In the genomic region with DNA sequence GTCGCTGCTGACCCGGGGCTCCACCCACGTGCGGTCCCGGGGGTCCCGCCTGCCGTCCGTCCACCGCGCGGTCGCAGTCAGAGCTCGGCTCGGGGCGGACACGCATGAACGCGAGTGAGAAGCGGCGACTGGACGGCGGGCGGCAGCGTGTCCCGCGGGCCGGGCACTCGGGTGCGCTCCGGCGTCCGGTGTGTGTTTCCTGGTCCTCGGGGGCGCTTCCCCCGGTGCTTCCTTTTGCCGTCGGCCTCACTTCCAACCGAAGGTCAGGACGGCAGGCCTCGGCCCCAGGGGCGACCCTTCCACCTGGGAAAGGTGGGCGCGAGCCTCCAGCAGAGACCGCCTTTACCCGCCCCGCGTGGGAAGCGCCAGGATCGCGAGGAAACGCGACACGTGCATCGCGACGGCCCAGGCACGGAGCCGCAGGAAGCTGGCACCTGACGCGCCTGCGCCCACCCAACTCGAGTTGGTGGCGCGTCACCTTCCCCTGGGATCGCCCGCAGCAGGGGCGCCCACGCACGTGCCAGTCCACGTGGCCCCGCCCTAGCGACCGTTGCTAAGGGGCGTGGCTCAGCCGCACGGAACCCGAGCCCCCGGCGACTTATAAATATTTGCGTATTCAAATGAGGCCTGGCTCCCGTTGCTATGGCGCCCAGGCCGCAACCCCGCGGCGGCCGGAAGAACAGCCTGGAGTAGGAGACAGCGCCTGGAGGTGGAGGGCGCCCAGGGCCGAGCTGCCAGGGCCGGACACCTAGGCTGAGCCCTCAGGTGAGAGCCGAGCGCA, we compare ENCODE assay signal across 2 cellular contexts.
TF ChIP-seq lines count a peak whose summit lies in the region.

A gene with protein sequence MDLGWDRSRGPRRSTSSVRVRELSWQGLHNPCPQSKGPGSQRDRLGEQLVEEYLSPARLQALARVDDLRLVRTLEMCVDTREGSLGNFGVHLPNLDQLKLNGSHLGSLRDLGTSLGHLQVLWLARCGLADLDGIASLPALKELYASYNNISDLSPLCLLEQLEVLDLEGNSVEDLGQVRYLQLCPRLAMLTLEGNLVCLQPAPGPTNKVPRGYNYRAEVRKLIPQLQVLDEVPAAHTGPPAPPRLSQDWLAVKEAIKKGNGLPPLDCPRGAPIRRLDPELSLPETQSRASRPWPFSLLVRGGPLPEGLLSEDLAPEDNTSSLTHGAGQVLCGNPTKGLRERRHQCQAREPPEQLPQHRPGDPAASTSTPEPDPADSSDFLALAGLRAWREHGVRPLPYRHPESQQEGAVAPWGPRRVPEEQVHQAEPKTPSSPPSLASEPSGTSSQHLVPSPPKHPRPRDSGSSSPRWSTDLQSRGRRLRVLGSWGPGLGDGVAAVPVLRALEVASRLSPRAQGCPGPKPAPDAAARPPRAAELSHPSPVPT (plus strand): TSS at position 687 of the 781 bp plus-strand sequence. CDS start 3,158 bp downstream, outside the sequence.

TF ChIP-seq in SK-N-SH, 30 proteins besides CTCF, POLR2A, EP300 and RAD21 (continued from another document):
- TF ChIP-seq, protein P1, sequence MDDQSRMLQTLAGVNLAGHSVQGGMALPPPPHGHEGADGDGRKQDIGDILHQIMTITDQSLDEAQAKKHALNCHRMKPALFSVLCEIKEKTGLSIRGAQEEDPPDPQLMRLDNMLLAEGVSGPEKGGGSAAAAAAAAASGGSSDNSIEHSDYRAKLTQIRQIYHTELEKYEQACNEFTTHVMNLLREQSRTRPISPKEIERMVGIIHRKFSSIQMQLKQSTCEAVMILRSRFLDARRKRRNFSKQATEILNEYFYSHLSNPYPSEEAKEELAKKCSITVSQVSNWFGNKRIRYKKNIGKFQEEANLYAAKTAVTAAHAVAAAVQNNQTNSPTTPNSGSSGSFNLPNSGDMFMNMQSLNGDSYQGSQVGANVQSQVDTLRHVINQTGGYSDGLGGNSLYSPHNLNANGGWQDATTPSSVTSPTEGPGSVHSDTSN (IDR thresholded peaks at IDR 0.05), result no peak
- TF ChIP-seq, protein P2, sequence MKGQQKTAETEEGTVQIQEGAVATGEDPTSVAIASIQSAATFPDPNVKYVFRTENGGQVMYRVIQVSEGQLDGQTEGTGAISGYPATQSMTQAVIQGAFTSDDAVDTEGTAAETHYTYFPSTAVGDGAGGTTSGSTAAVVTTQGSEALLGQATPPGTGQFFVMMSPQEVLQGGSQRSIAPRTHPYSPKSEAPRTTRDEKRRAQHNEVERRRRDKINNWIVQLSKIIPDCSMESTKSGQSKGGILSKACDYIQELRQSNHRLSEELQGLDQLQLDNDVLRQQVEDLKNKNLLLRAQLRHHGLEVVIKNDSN (IDR thresholded peaks at IDR 0.05; ENCODE audit: borderline replicate concordance, low read depth), result no peak
- TF ChIP-seq JUND (IDR thresholded peaks at IDR 0.05) (no peak), TAF1 (IDR thresholded peaks at IDR 0.05; ENCODE audit: borderline replicate concordance, low read depth, low read length) (no peak), MXI1 (IDR thresholded peaks at IDR 0.05; ENCODE audit: low read depth, low read length) (no peak), GATA2 (CRISPR knock-in tag; IDR thresholded peaks at IDR 0.05) (no peak), TCF12 (IDR thresholded peaks at IDR 0.05) (no peak), ELF1 (IDR thresholded peaks at IDR 0.05) (no peak), SMC3 (IDR thresholded peaks at IDR 0.05; ENCODE audit: low read depth, low read length) (no peak)

TF ChIP-seq in SK-N-SH treated with all-trans-retinoic acid at 6 μM for 48 hours, 23 proteins besides CTCF, POLR2A, EP300 and RAD21 (continued from another document):
- TF ChIP-seq, protein P3, sequence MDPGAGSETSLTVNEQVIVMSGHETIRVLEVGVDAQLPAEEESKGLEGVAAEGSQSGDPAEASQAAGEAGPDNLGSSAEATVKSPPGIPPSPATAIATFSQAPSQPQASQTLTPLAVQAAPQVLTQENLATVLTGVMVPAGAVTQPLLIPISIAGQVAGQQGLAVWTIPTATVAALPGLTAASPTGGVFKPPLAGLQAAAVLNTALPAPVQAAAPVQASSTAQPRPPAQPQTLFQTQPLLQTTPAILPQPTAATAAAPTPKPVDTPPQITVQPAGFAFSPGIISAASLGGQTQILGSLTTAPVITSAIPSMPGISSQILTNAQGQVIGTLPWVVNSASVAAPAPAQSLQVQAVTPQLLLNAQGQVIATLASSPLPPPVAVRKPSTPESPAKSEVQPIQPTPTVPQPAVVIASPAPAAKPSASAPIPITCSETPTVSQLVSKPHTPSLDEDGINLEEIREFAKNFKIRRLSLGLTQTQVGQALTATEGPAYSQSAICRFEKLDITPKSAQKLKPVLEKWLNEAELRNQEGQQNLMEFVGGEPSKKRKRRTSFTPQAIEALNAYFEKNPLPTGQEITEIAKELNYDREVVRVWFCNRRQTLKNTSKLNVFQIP (CRISPR knock-in tag; IDR thresholded peaks at IDR 0.05; ENCODE audit: borderline replicate concordance, low read depth), result no peak
- no peak for TF ChIP-seq CSDC2 (CRISPR knock-in tag; IDR thresholded peaks at IDR 0.05)
- TF ChIP-seq ZNF565 (CRISPR knock-in tag; conservative IDR thresholded peaks at IDR 0.05; ENCODE audit: low read depth), result no peak
- TF ChIP-seq, protein P4, sequence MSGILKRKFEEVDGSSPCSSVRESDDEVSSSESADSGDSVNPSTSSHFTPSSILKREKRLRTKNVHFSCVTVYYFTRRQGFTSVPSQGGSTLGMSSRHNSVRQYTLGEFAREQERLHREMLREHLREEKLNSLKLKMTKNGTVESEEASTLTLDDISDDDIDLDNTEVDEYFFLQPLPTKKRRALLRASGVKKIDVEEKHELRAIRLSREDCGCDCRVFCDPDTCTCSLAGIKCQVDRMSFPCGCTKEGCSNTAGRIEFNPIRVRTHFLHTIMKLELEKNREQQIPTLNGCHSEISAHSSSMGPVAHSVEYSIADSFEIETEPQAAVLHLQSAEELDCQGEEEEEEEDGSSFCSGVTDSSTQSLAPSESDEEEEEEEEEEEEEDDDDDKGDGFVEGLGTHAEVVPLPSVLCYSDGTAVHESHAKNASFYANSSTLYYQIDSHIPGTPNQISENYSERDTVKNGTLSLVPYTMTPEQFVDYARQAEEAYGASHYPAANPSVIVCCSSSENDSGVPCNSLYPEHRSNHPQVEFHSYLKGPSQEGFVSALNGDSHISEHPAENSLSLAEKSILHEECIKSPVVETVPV (CRISPR knock-in tag; IDR thresholded peaks at IDR 0.05), result no peak
- no peak for TF ChIP-seq ESRRG (CRISPR knock-in tag; IDR thresholded peaks at IDR 0.05)
